8 cellular contexts compared by ENCODE assay signal in the genomic region with DNA sequence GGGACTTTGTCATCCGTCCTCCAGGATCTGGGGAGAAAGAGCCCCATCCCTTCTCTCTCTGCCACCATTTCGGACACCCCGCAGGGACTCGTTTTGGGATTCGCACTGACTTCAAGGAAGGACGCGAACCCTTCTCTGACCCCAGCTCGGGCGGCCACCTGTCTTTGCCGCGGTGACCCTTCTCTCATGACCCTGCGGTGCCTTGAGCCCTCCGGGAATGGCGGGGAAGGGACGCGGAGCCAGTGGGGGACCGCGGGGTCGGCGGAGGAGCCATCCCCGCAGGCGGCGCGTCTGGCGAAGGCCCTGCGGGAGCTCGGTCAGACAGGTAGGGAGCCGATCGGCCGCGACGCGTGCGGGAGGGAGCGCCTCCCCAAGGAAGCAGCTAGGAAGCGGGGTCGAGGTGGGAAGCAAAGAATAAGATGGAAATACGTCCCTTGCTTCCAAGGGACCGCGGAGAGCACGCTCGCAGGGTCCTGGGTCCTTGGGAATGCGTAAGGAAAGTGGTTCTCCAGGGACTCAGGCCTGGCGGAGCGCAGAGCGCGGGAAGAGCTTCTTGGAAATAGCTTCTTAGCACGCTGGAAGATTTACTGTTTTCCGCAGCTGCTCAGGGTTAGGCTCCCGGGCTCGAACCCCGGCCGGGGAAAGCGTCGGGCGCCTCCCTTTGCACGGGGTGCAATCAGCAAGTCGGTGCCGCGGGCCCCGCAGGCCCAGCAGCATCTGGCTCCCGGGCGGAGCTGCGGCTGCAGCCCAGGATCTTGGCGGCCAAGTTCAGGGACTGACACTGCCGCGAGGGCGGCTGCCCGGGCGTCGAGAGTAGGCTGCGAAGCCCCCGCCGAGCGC. TPM values are rescaled to one million over a fixed set of nuclear protein-coding genes. Genes with fewer than 3 reads are reported as not detected.
DNase-seq lines count a peak whose midpoint lies in the region; ATAC-seq and TF ChIP-seq lines count a peak whose summit lies in the region.

No MANE protein-coding gene starts in this region.

- peak overlapping the region; percentile 71 for H3K4me3 ChIP-seq in fibroblast of villous mesenchyme (ENCODE audit: low read depth, low read length)
- peak overlapping the region; percentile 74 for H3K4me3 ChIP-seq in neuron (ENCODE audit: low read length)

- no peak for ATAC-seq in GM18907 (IDR thresholded peaks at IDR 0.05; ENCODE audit: unreplicated experiment)
- no peak for ATAC-seq in GM21381 (IDR thresholded peaks at IDR 0.05; ENCODE audit: unreplicated experiment)

- no peak overlapping the region for H2AFZ ChIP-seq in neuron (ENCODE audit: low read depth, low read length)

- TF ChIP-seq CTCF in fibroblast of villous mesenchyme (IDR thresholded peaks at IDR 0.05; ENCODE audit: insufficient read depth, low read depth, low read length): no peak

- no peaks in the 10 kb centered on the region for H3K27me3 ChIP-seq in neuron (ENCODE audit: insufficient read depth, low read length)

- H3K4me1 ChIP-seq in neuron (ENCODE audit: insufficient read depth, low read length): peaks cover 39% of the 10 kb centered on the region

- H3K36me3 ChIP-seq in neuron (ENCODE audit: insufficient read depth, low read length): peaks cover 33% of the 10 kb centered on the region

- peak; percentile 42 for DNase-seq in DMS53 (lab: John Stamatoyannopoulos, UW)
- no peak for DNase-seq in DMS53 treated with DMSO at 0.1 percent for 48 hours (lab: John Stamatoyannopoulos, UW; ENCODE audit: unreplicated experiment)
- peak; percentile 40 for DNase-seq in activated CD8-positive, alpha-beta memory T cell treated with anti-CD3 and anti-CD28 coated beads, Interleukin-2, amount 50 U/mL, for 4 hours
- peak; percentile 55 for DNase-seq in fibroblast of villous mesenchyme (ENCODE audit: low read depth)
- no peak for DNase-seq in DMS153 treated with DMSO at 0.1 percent for 48 hours (lab: John Stamatoyannopoulos, UW; ENCODE audit: unreplicated experiment)

- H3K9me3 ChIP-seq in neuron (ENCODE audit: low read length): no peaks in the 10 kb centered on the region

RNA-seq across cellular contexts. Expression of a gene that starts 0.5 kb away (rescaled TPM):
- 37.6 and 45.1 TPM in 2 replicates for total RNA-seq in fibroblast of villous mesenchyme

Comparison
In these comparisons a context has a peak if more than half of its experiments do, and no peak if none do; other contexts are left out.
1. DNase-seq: peak in DMS53 (single experiment), activated CD8-positive, alpha-beta memory T cell treated with anti-CD3 and anti-CD28 coated beads, Interleukin-2, amount 50 U/mL, for 4 hours (single experiment) and fibroblast of villous mesenchyme (single experiment); none in DMS53 treated with DMSO at 0.1 percent for 48 hours (single experiment) and DMS153 treated with DMSO at 0.1 percent for 48 hours (single experiment).